Comparison of ENCODE assay signal across 1 cellular context in genomic region chr3:194488007-194488742, GRCh38.
TF ChIP-seq lines count a peak whose summit lies in the region.

No MANE protein-coding gene starts in this region.

TF ChIP-seq in K562, 482 proteins besides CTCF, POLR2A, EP300 and RAD21 (continued from another document):
- 0 out of 2 replicates have a peak, but pooled peaks have one; percentile 1 for TF ChIP-seq ZNF592 (IDR thresholded peaks at IDR 0.05)
- 0 out of 2 replicates have a peak, but pooled peaks have one; percentile 11 for TF ChIP-seq GATAD2A (IDR thresholded peaks at IDR 0.05)
- no peak for TF ChIP-seq SETDB1 (IDR thresholded peaks at IDR 0.05; ENCODE audit: low read length)
- TF ChIP-seq POLR2B (IDR thresholded peaks at IDR 0.05; ENCODE audit: low read depth, partially characterized antibody), result no peak
- TF ChIP-seq, protein P1, sequence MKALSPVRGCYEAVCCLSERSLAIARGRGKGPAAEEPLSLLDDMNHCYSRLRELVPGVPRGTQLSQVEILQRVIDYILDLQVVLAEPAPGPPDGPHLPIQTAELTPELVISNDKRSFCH (CRISPR knock-in tag; IDR thresholded peaks at IDR 0.05), result no peak
- TF ChIP-seq, protein P1 (tag; IDR thresholded peaks at IDR 0.05), result no peak
- TF ChIP-seq DPF2 (IDR thresholded peaks at IDR 0.05), result peak; percentile 39
- no peak for TF ChIP-seq ZNF133 (CRISPR knock-in tag; IDR thresholded peaks at IDR 0.05)
- TF ChIP-seq BCLAF1 (IDR thresholded peaks at IDR 0.05; ENCODE audit: borderline replicate concordance in 1 of 2, control insufficient read depth in 1 of 2, low read depth in 2 of 2, low read length in 1 of 2), result 0 out of 4 replicates have a peak, but pooled peaks of 1 of the 2 experiments have one; percentile 7
- peak; percentile 5 for TF ChIP-seq TBP (optimal IDR thresholded peaks at IDR 0.05; ENCODE audit: low read depth, low read length)
- TF ChIP-seq, protein P2, sequence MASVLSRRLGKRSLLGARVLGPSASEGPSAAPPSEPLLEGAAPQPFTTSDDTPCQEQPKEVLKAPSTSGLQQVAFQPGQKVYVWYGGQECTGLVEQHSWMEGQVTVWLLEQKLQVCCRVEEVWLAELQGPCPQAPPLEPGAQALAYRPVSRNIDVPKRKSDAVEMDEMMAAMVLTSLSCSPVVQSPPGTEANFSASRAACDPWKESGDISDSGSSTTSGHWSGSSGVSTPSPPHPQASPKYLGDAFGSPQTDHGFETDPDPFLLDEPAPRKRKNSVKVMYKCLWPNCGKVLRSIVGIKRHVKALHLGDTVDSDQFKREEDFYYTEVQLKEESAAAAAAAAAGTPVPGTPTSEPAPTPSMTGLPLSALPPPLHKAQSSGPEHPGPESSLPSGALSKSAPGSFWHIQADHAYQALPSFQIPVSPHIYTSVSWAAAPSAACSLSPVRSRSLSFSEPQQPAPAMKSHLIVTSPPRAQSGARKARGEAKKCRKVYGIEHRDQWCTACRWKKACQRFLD (CRISPR knock-in tag; IDR thresholded peaks at IDR 0.05), result peak; percentile 63; the same call in 1 of the 2 replicates
- TF ChIP-seq SAFB (IDR thresholded peaks at IDR 0.05; ENCODE audit: borderline replicate concordance, low read depth, low read length), result peak; percentile 19; the same call in 1 of the 2 replicates
- 0 out of 2 replicates have a peak, but pooled peaks have one; percentile 14 for TF ChIP-seq ARID2 (IDR thresholded peaks at IDR 0.05)
